12 cellular contexts compared by ENCODE assay signal in genomic region chr9:124621371-124622328, GRCh38.
A peak's percentile ranks its signal among the peaks of the same experiment; 100 is the strongest.
DNase-seq lines count a peak whose midpoint lies in the region; ATAC-seq and TF ChIP-seq lines count a peak whose summit lies in the region.
"Had no signal": no experiment of that assay in that cellular context is flagged by ENCODE, and none has a peak within 500 bp of the region (broad histone marks: within the 10 kb centered on the region; RNA-seq: fewer than 3 reads in every experiment).

No MANE protein-coding gene starts in this region.

- no peak overlapping the region for H3K27ac ChIP-seq in naive thymus-derived CD4-positive, alpha-beta T cell (ENCODE audit: low read depth, low read length)
- H3K27ac ChIP-seq in PC-3 (ENCODE audit: low read length) (no peak overlapping the region), prostate gland (no peak overlapping the region)
- H3K27ac ChIP-seq: right atrium auricular region had no signal

- intact Hi-C loops in naive thymus-derived CD4-positive, alpha-beta T cell (cut with micrococcal nuclease) = no loop called here
- intact Hi-C loops in PC-3 (cut with micrococcal nuclease) (no loop called here), prostate gland (cut with DNase I) (no loop called here)

- no peaks in the 10 kb centered on the region for H4K20me1 ChIP-seq in PC-3 (ENCODE audit: low read length)

- peak overlapping the region in 1 of 9 donors; percentile 31 for H3K27ac Mint-ChIP-seq in naive thymus-derived CD4-positive, alpha-beta T cell
- H3K27ac Mint-ChIP-seq: IgD-negative memory B cell; stimulated activated naive CD8-positive, alpha-beta T cell treated with anti-CD3 and anti-CD28 coated beads, Interleukin-15, Interleukin-2, amounts not matched to agents 100 ng/mL and 50 ng/mL, for 24 hours had no signal

- ATAC-seq in HG02759 (IDR thresholded peaks at IDR 0.05; ENCODE audit: unreplicated experiment) = peak; percentile 70
- peak; percentile 30 for ATAC-seq in naive thymus-derived CD4-positive, alpha-beta T cell
- ATAC-seq in PC-3 = no peak
- no peak for ATAC-seq in GM18505 (IDR thresholded peaks at IDR 0.05; ENCODE audit: unreplicated experiment)
- no peak for ATAC-seq in GM21360 (IDR thresholded peaks at IDR 0.05; ENCODE audit: unreplicated experiment)

- H3K27me3 Mint-ChIP-seq in naive thymus-derived CD4-positive, alpha-beta T cell = peaks cover 0 to 33% (median 3%) of the 10 kb centered on the region in 5 donors

- H3K9me3 Mint-ChIP-seq in naive thymus-derived CD4-positive, alpha-beta T cell = peaks cover 0 to 2% (median 0%) of the 10 kb centered on the region in 11 donors
- H3K9me3 Mint-ChIP-seq: IgD-negative memory B cell; stimulated activated naive CD8-positive, alpha-beta T cell treated with anti-CD3 and anti-CD28 coated beads, Interleukin-15, Interleukin-2, amounts not matched to agents 100 ng/mL and 50 ng/mL, for 24 hours had no signal

- TF ChIP-seq POLR2A in GM18505 (IDR thresholded peaks at IDR 0.05; ENCODE audit: borderline replicate concordance, extremely low read depth, insufficient read depth, insufficient read length) (no peak), prostate gland (IDR thresholded peaks at IDR 0.05) (no peak)

- WGBS in prostate gland = 66% methylated on average over 11 of the region's 11 CpGs

- no TSS peak for BruUV-seq in PC-3 (replicated peaks; lab: Mats Ljungman, UMichigan)

- no peak overlapping the region for H3K4me3 ChIP-seq in adipocyte (ENCODE audit: low read length)
- H3K4me3 ChIP-seq in naive thymus-derived CD4-positive, alpha-beta T cell (ENCODE audit: low read length) = no peak overlapping the region
- H3K4me3 ChIP-seq in PC-3 (ENCODE audit: low read length) = no peak overlapping the region
- H3K4me3 ChIP-seq in prostate gland = no peak overlapping the region
- H3K4me3 ChIP-seq: right atrium auricular region had no signal

- H3K4me1 ChIP-seq in adipocyte (ENCODE audit: control insufficient read depth, insufficient read depth, low read length) = no peaks in the 10 kb centered on the region
- H3K4me1 ChIP-seq in naive thymus-derived CD4-positive, alpha-beta T cell (ENCODE audit: control insufficient read depth in 2 of 2, insufficient read depth in 2 of 2, low read length in 2 of 2) = no peaks in the 10 kb centered on the region
- peaks cover 11% of the 10 kb centered on the region for H3K4me1 ChIP-seq in PC-3 (ENCODE audit: insufficient read depth, low read length)
- H3K4me1 ChIP-seq in prostate gland (replicated peaks) = no peaks in the 10 kb centered on the region

- no peaks in the 10 kb centered on the region for H3K27me3 ChIP-seq in adipocyte (replicated peaks; ENCODE audit: control insufficient read depth, insufficient read depth, low read length)
- H3K27me3 ChIP-seq in naive thymus-derived CD4-positive, alpha-beta T cell (ENCODE audit: control insufficient read depth in 2 of 2, insufficient read depth in 2 of 2, low read length in 2 of 2) = no peaks in the 10 kb centered on the region
- H3K27me3 ChIP-seq in PC-3 (ENCODE audit: low read length) = no peaks in the 10 kb centered on the region
- H3K27me3 ChIP-seq in prostate gland (replicated peaks; ENCODE audit: insufficient read depth) = no peaks in the 10 kb centered on the region
- H3K27me3 ChIP-seq: right atrium auricular region had no signal

- H3F3A ChIP-seq in PC-3 (ENCODE audit: low read length, unreplicated experiment) = no peaks in the 10 kb centered on the region

- no peaks in the 10 kb centered on the region for H3K9me2 ChIP-seq in PC-3 (replicated peaks; ENCODE audit: low read length)

- H3K9me3 ChIP-seq in adipocyte (ENCODE audit: control insufficient read depth, low read length) (no peaks in the 10 kb centered on the region), PC-3 (ENCODE audit: low read length) (no peaks in the 10 kb centered on the region), prostate gland (no peaks in the 10 kb centered on the region)
- no peaks in the 10 kb centered on the region for H3K9me3 ChIP-seq in naive thymus-derived CD4-positive, alpha-beta T cell (ENCODE audit: control insufficient read depth in 2 of 3, low read length in 3 of 3)
- H3K9me3 ChIP-seq: right atrium auricular region had no signal

- no peaks in the 10 kb centered on the region for H3K79me2 ChIP-seq in PC-3 (ENCODE audit: low read length)

- peaks cover 0 to 15% (median 0%) of the 10 kb centered on the region in 7 donors for H3K4me1 Mint-ChIP-seq in naive thymus-derived CD4-positive, alpha-beta T cell
- H3K4me1 Mint-ChIP-seq: IgD-negative memory B cell had no signal

- peak; percentile 57 for DNase-seq in GM04503 (ENCODE audit: low read depth)
- DNase-seq in adipocyte (ENCODE audit: low read depth) = peak; percentile 42
- no peak for DNase-seq in naive thymus-derived CD4-positive, alpha-beta T cell
- DNase-seq in PC-3 = no peak
- DNase-seq in prostate gland (ENCODE audit: low spot score) = no peak
- DNase-seq: RPMI8226 had no signal

- no peaks in the 10 kb centered on the region for H3K36me3 Mint-ChIP-seq in naive thymus-derived CD4-positive, alpha-beta T cell
- H3K36me3 Mint-ChIP-seq: IgD-negative memory B cell had no signal

- POLR2A ChIA-PET in naive thymus-derived CD4-positive, alpha-beta T cell (lab: Charles Lee) = no interaction called here
- POLR2A ChIA-PET in PC-3 (lab: Charles Lee; ENCODE audit: unreplicated experiment) = no interaction called here

- no peak for TF ChIP-seq CTCF in PC-3 (conservative IDR thresholded peaks at IDR 0.05; ENCODE audit: low read depth, low read length)
- TF ChIP-seq CTCF in prostate gland (IDR thresholded peaks at IDR 0.05) = no peak

- no peak overlapping the region for H3K4me3 Mint-ChIP-seq in naive thymus-derived CD4-positive, alpha-beta T cell
- H3K4me3 Mint-ChIP-seq: IgD-negative memory B cell; stimulated activated naive CD8-positive, alpha-beta T cell treated with anti-CD3 and anti-CD28 coated beads, Interleukin-15, Interleukin-2, amounts not matched to agents 100 ng/mL and 50 ng/mL, for 24 hours had no signal

- H3K4me2 ChIP-seq in PC-3 (ENCODE audit: low read length) = no peak overlapping the region

- H2AFZ ChIP-seq in PC-3 (ENCODE audit: low read length) = no peak overlapping the region

- H3K9ac ChIP-seq in adipocyte (ENCODE audit: low read length) (no peak overlapping the region), PC-3 (ENCODE audit: low read length) (no peak overlapping the region)

- H3K36me3 ChIP-seq in adipocyte (ENCODE audit: control insufficient read depth, insufficient read depth, low read length, severe bottlenecking) (no peaks in the 10 kb centered on the region), PC-3 (ENCODE audit: low read depth, low read length) (no peaks in the 10 kb centered on the region), prostate gland (no peaks in the 10 kb centered on the region)
- no peaks in the 10 kb centered on the region for H3K36me3 ChIP-seq in naive thymus-derived CD4-positive, alpha-beta T cell (ENCODE audit: control insufficient read depth in 2 of 3, insufficient read depth in 3 of 3, low read length in 3 of 3)
- H3K36me3 ChIP-seq: right atrium auricular region had no signal

- CTCF ChIA-PET in naive thymus-derived CD4-positive, alpha-beta T cell (lab: Charles Lee) = interaction anchor here (0.6 kb wide), 1 partner anchor 15 kb away, joined by 6 read pairs; no protein-coding TSS in a partner anchor
- CTCF ChIA-PET in PC-3 (lab: Charles Lee) = no interaction called here

Comparison
In these comparisons a context has a peak if more than half of its experiments do, and no peak if none do; other contexts are left out.
1. DNase-seq: peak in GM04503 (single experiment) and adipocyte (single experiment); none in naive thymus-derived CD4-positive, alpha-beta T cell (0 of 9), PC-3 (single experiment) and prostate gland (single experiment).
2. ATAC-seq: peak in HG02759 (single experiment) and naive thymus-derived CD4-positive, alpha-beta T cell (single experiment); none in PC-3 (single experiment), GM18505 (single experiment) and GM21360 (single experiment).